Comparison of ENCODE assay signal across 8 cellular contexts in the genomic region with DNA sequence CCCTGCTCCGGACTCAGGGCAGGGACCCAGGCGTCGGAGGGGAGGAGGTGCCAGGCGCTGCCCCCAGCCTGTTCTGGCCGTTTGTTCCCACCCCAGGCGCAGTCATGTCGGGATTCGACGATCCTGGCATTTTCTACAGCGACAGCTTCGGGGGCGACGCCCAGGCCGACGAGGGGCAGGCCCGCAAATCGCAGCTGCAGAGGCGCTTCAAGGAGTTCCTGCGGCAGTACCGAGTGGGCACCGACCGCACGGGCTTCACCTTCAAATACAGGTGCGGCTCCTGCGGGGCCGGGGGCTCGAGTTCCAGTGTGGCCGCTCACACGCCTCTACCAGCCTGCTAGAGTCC. TPM values are rescaled to one million over a fixed set of nuclear protein-coding genes. Genes with fewer than 3 reads are reported as not detected.
DNase-seq lines count a peak whose midpoint lies in the region; ATAC-seq and TF ChIP-seq lines count a peak whose summit lies in the region.

No MANE protein-coding gene starts in this region.

- no peaks in the 10 kb centered on the region for H3K27me3 ChIP-seq in HL-60 (ENCODE audit: insufficient read depth, poor library complexity, severe bottlenecking)

- ATAC-seq in stimulated activated effector memory CD8-positive, alpha-beta T cell treated with anti-CD3 and anti-CD28 coated beads, Interleukin-12 subunit alpha, Interleukin-12 subunit beta, amount 100 ng/mL, for 72 hours, result peak; percentile 31

- CTCF ChIA-PET in GM10248 (lab: Yijun Ruan, JAX), result no interaction called here

- H3K4me3 Mint-ChIP-seq in activated naive CD8-positive, alpha-beta T cell treated with anti-CD3 and anti-CD28 coated beads for 36 hours, result peak overlapping the region; percentile 98
- peak overlapping the region; percentile 98 for H3K4me3 Mint-ChIP-seq in stimulated activated effector memory CD8-positive, alpha-beta T cell treated with anti-CD3 and anti-CD28 coated beads, Interleukin-12 subunit alpha, Interleukin-12 subunit beta, amount 100 ng/mL, for 72 hours

- peaks cover 55% of the 10 kb centered on the region for H3K36me3 Mint-ChIP-seq in activated naive CD8-positive, alpha-beta T cell treated with anti-CD3 and anti-CD28 coated beads for 36 hours
- H3K36me3 Mint-ChIP-seq in stimulated activated effector memory CD8-positive, alpha-beta T cell treated with anti-CD3 and anti-CD28 coated beads, Interleukin-12 subunit alpha, Interleukin-12 subunit beta, amount 100 ng/mL, for 72 hours, result peaks cover 66% of the 10 kb centered on the region

- no peaks in the 10 kb centered on the region for H3K9me3 Mint-ChIP-seq in activated naive CD8-positive, alpha-beta T cell treated with anti-CD3 and anti-CD28 coated beads for 36 hours
- no peaks in the 10 kb centered on the region for H3K9me3 Mint-ChIP-seq in stimulated activated effector memory CD8-positive, alpha-beta T cell treated with anti-CD3 and anti-CD28 coated beads, Interleukin-12 subunit alpha, Interleukin-12 subunit beta, amount 100 ng/mL, for 72 hours

- H3K4me3 ChIP-seq in HL-60 (replicated peaks; ENCODE audit: insufficient read depth, low read length), result peak overlapping the region; percentile 98

- no peak for TF ChIP-seq CTCF in HL-60 (IDR thresholded peaks at IDR 0.05; ENCODE audit: insufficient read depth, low read length)
- no peak for TF ChIP-seq CTCF in GM10248 (IDR thresholded peaks at IDR 0.05; ENCODE audit: control extremely low read depth, extremely low read depth, low read depth, missing control alignments)

- peaks cover 29% of the 10 kb centered on the region for H3K4me1 Mint-ChIP-seq in activated naive CD8-positive, alpha-beta T cell treated with anti-CD3 and anti-CD28 coated beads for 36 hours
- H3K4me1 Mint-ChIP-seq in stimulated activated effector memory CD8-positive, alpha-beta T cell treated with anti-CD3 and anti-CD28 coated beads, Interleukin-12 subunit alpha, Interleukin-12 subunit beta, amount 100 ng/mL, for 72 hours, result peaks cover 26% of the 10 kb centered on the region

- peak; percentile 21 for DNase-seq in NCI-H345 (lab: John Stamatoyannopoulos, UW)
- no peak for DNase-seq in NCI-H345 treated with DMSO at 0.1 percent for 48 hours (lab: John Stamatoyannopoulos, UW; ENCODE audit: unreplicated experiment)
- no peak for DNase-seq in HL-60 (ENCODE audit: low read depth in 1 of 2, low spot score in 1 of 2)
- DNase-seq in activated naive CD8-positive, alpha-beta T cell treated with anti-CD3 and anti-CD28 coated beads for 36 hours, result peak; percentile 37
- DNase-seq in iPS-NIHi7 (ENCODE audit: extremely low spot score), result peak; percentile 33
- DNase-seq in stimulated activated effector memory CD8-positive, alpha-beta T cell treated with anti-CD3 and anti-CD28 coated beads, Interleukin-12 subunit alpha, Interleukin-12 subunit beta, amount 100 ng/mL, for 72 hours (ENCODE audit: low spot score in 2 of 2), result no peak
- no peak for DNase-seq in GM10248 (ENCODE audit: extremely low spot score)
- no peak for DNase-seq in GOT3 (lab: John Stamatoyannopoulos, UW)

- POLR2A ChIA-PET in GM10248 (lab: Yijun Ruan, JAX), result no interaction called here

- peak overlapping the region; percentile 100 for H3K27ac Mint-ChIP-seq in activated naive CD8-positive, alpha-beta T cell treated with anti-CD3 and anti-CD28 coated beads for 36 hours
- H3K27ac Mint-ChIP-seq in stimulated activated effector memory CD8-positive, alpha-beta T cell treated with anti-CD3 and anti-CD28 coated beads, Interleukin-12 subunit alpha, Interleukin-12 subunit beta, amount 100 ng/mL, for 72 hours, result peak overlapping the region; percentile 99

- peak overlapping the region; percentile 94 for H3K27ac ChIP-seq in HL-60 (replicated peaks)

- no peaks in the 10 kb centered on the region for H3K27me3 Mint-ChIP-seq in activated naive CD8-positive, alpha-beta T cell treated with anti-CD3 and anti-CD28 coated beads for 36 hours

RNA-seq across cellular contexts. Expression of gene MCM5, which starts 0.4 kb away (rescaled TPM):
- total RNA-seq in activated naive CD8-positive, alpha-beta T cell treated with anti-CD3 and anti-CD28 coated beads for 36 hours, result 100 to 1,000 TPM; 342 to 348 TPM

RNA-seq across cellular contexts. Expression of gene HMOX1, which starts 19.4 kb away (rescaled TPM):
- total RNA-seq in activated naive CD8-positive, alpha-beta T cell treated with anti-CD3 and anti-CD28 coated beads for 36 hours, result under 1 TPM; 0.26 to 0.39 TPM

Comparison
In these comparisons a context has a peak if more than half of its experiments do, and no peak if none do; other contexts are left out.
1. DNase-seq: peak in NCI-H345 (single experiment), activated naive CD8-positive, alpha-beta T cell treated with anti-CD3 and anti-CD28 coated beads for 36 hours (single experiment) and iPS-NIHi7 (single experiment); none in NCI-H345 treated with DMSO at 0.1 percent for 48 hours (single experiment), HL-60 (0 of 2), stimulated activated effector memory CD8-positive, alpha-beta T cell treated with anti-CD3 and anti-CD28 coated beads, Interleukin-12 subunit alpha, Interleukin-12 subunit beta, amount 100 ng/mL, for 72 hours (0 of 2), GM10248 (single experiment) and GOT3 (single experiment).